ENCODE assay signal across 8 cellular contexts in genomic region chr2:55233658-55233940, GRCh38. TPM values are rescaled to one million over a fixed set of nuclear protein-coding genes. Genes with fewer than 3 reads are reported as not detected.
DNase-seq lines count a peak whose midpoint lies in the region; ATAC-seq and FAIRE-seq lines count a peak whose summit lies in the region.
"Had no signal": no experiment of that assay in that cellular context is flagged by ENCODE, and none has a peak within 500 bp of the region (broad histone marks: within the 10 kb centered on the region; RNA-seq: fewer than 3 reads in every experiment).

No MANE protein-coding gene starts in this region.

- H3K27ac ChIP-seq in HUES48 (ENCODE audit: low read depth, low read length), result peak overlapping the region; percentile 100

- H3K4me1 Mint-ChIP-seq in activated T-helper 2 cell treated with anti-CD3 and anti-CD28 coated beads, Interferon-gamma antibody, Interleukin-2, Interleukin-4, amounts not matched to agents 10 μg/mL and 5 μg/mL and 100 μg/mL, durations not matched to agents 14 hours and 24 hours and 36 hours (ENCODE audit: low read depth), result peaks cover 33% of the 10 kb centered on the region
- H3K4me1 Mint-ChIP-seq in stimulated activated naive B cell treated with anti-CD40 and anti-IgM and Interleukin-4, amounts not matched to agents 10 μg/mL and 1 μg/mL and 100 μg/mL, for 72 hours, result peaks cover 30 to 56% of the 10 kb centered on the region in 2 donors

- H3K27ac Mint-ChIP-seq in activated T-helper 2 cell treated with anti-CD3 and anti-CD28 coated beads, Interferon-gamma antibody, Interleukin-2, Interleukin-4, amounts not matched to agents 10 μg/mL and 5 μg/mL and 100 μg/mL, durations not matched to agents 14 hours and 24 hours and 36 hours, result peak overlapping the region; percentile 95
- peak overlapping the region; percentile 100 for H3K27ac Mint-ChIP-seq in stimulated activated naive B cell treated with anti-CD40 and anti-IgM and Interleukin-4, amounts not matched to agents 10 μg/mL and 1 μg/mL and 100 μg/mL, for 72 hours

- FAIRE-seq in HTR-8/SVneo (lab: Jason Lieb, UNC), result no peak
- FAIRE-seq: TTC549 had no signal

- peaks cover 71% of the 10 kb centered on the region for H3K36me3 Mint-ChIP-seq in activated T-helper 2 cell treated with anti-CD3 and anti-CD28 coated beads, Interferon-gamma antibody, Interleukin-2, Interleukin-4, amounts not matched to agents 10 μg/mL and 5 μg/mL and 100 μg/mL, durations not matched to agents 14 hours and 24 hours and 36 hours (ENCODE audit: low read depth)
- peaks cover 26 to 49% of the 10 kb centered on the region in 2 donors for H3K36me3 Mint-ChIP-seq in stimulated activated naive B cell treated with anti-CD40 and anti-IgM and Interleukin-4, amounts not matched to agents 10 μg/mL and 1 μg/mL and 100 μg/mL, for 72 hours

- H3K27me3 ChIP-seq in HUES48 (ENCODE audit: control insufficient read depth, insufficient read depth, low read length), result no peaks in the 10 kb centered on the region

- H3K9me3 ChIP-seq in HUES48 (ENCODE audit: control insufficient read depth, insufficient read depth, low read length) (no peaks in the 10 kb centered on the region), iPS-18c (ENCODE audit: control insufficient read depth, insufficient read depth, low read length) (no peaks in the 10 kb centered on the region)

- peak overlapping the region; percentile 98 for H3K9ac ChIP-seq in HUES48 (ENCODE audit: low read depth, low read length)

- H3K4me3 ChIP-seq in HUES48 (ENCODE audit: low read depth, low read length), result peak overlapping the region; percentile 87
- H3K4me3 ChIP-seq in iPS-18c (ENCODE audit: insufficient read depth, low read depth, low read length), result peak overlapping the region; percentile 87

- H3K9me3 Mint-ChIP-seq in activated T-helper 2 cell treated with anti-CD3 and anti-CD28 coated beads, Interferon-gamma antibody, Interleukin-2, Interleukin-4, amounts not matched to agents 10 μg/mL and 5 μg/mL and 100 μg/mL, durations not matched to agents 14 hours and 24 hours and 36 hours, result no peaks in the 10 kb centered on the region
- no peaks in the 10 kb centered on the region for H3K9me3 Mint-ChIP-seq in stimulated activated naive B cell treated with anti-CD40 and anti-IgM and Interleukin-4, amounts not matched to agents 10 μg/mL and 1 μg/mL and 100 μg/mL, for 72 hours

- H3K36me3 ChIP-seq in HUES48 (ENCODE audit: control insufficient read depth, insufficient read depth, low read length), result peaks cover 45% of the 10 kb centered on the region

- H3K27me3 Mint-ChIP-seq in activated T-helper 2 cell treated with anti-CD3 and anti-CD28 coated beads, Interferon-gamma antibody, Interleukin-2, Interleukin-4, amounts not matched to agents 10 μg/mL and 5 μg/mL and 100 μg/mL, durations not matched to agents 14 hours and 24 hours and 36 hours (ENCODE audit: low read depth), result no peaks in the 10 kb centered on the region
- H3K27me3 Mint-ChIP-seq in stimulated activated naive B cell treated with anti-CD40 and anti-IgM and Interleukin-4, amounts not matched to agents 10 μg/mL and 1 μg/mL and 100 μg/mL, for 72 hours, result no peaks in the 10 kb centered on the region

- no peak for DNase-seq in activated T-helper 2 cell treated with anti-CD3 and anti-CD28 coated beads, Interferon-gamma antibody, Interleukin-2, Interleukin-4, amounts not matched to agents 10 μg/mL and 5 μg/mL and 100 μg/mL, durations not matched to agents 14 hours and 24 hours and 36 hours (ENCODE audit: low spot score)
- no peak for DNase-seq in stimulated activated naive B cell treated with anti-CD40 and anti-IgM and Interleukin-4, amounts not matched to agents 10 μg/mL and 1 μg/mL and 100 μg/mL, for 72 hours
- DNase-seq in HTR-8/SVneo (ENCODE audit: insufficient read length, low spot score) (no peak), superior temporal gyrus (ENCODE audit: extremely low spot score) (no peak), NCI-H2081 (lab: John Stamatoyannopoulos, UW) (no peak)

- peaks cover 15% of the 10 kb centered on the region for H3K4me1 ChIP-seq in HUES48 (ENCODE audit: control insufficient read depth, insufficient read depth, low read length)

- no peak for ATAC-seq in stimulated activated naive B cell treated with anti-CD40 and anti-IgM and Interleukin-4, amounts not matched to agents 10 μg/mL and 1 μg/mL and 100 μg/mL, for 72 hours (replicated peaks)

- H3K4me3 Mint-ChIP-seq in activated T-helper 2 cell treated with anti-CD3 and anti-CD28 coated beads, Interferon-gamma antibody, Interleukin-2, Interleukin-4, amounts not matched to agents 10 μg/mL and 5 μg/mL and 100 μg/mL, durations not matched to agents 14 hours and 24 hours and 36 hours (ENCODE audit: low read depth), result peak overlapping the region; percentile 99
- peak overlapping the region; percentile 97 to 100 for H3K4me3 Mint-ChIP-seq in stimulated activated naive B cell treated with anti-CD40 and anti-IgM and Interleukin-4, amounts not matched to agents 10 μg/mL and 1 μg/mL and 100 μg/mL, for 72 hours

- intact Hi-C loops in activated T-helper 2 cell treated with anti-CD3 and anti-CD28 coated beads, Interferon-gamma antibody, Interleukin-2, Interleukin-4, amounts not matched to agents 10 μg/mL and 5 μg/mL and 100 μg/mL, durations not matched to agents 14 hours and 24 hours and 36 hours (cut with micrococcal nuclease), result loop anchor here (2.0 to 10.0 kb wide), 3 partner anchors 49 to 1469 kb away; partner anchors contain the start of gene CHAC2

RNA-seq across cellular contexts. Expression of gene RPS27A, which starts 1.1 kb away (rescaled TPM):
- 1,030 and 1,063 TPM in 2 replicates for total RNA-seq in activated T-helper 2 cell treated with anti-CD3 and anti-CD28 coated beads, Interferon-gamma antibody, Interleukin-2, Interleukin-4, amounts not matched to agents 10 μg/mL and 5 μg/mL and 100 μg/mL, durations not matched to agents 14 hours and 24 hours and 36 hours

RNA-seq across cellular contexts. Expression of gene CLHC1, which starts 1.5 kb away (rescaled TPM):
- 12.0 and 12.3 TPM in 2 replicates for total RNA-seq in activated T-helper 2 cell treated with anti-CD3 and anti-CD28 coated beads, Interferon-gamma antibody, Interleukin-2, Interleukin-4, amounts not matched to agents 10 μg/mL and 5 μg/mL and 100 μg/mL, durations not matched to agents 14 hours and 24 hours and 36 hours

RNA-seq across cellular contexts. Expression of gene MTIF2, which starts 35.4 kb away (rescaled TPM):
- total RNA-seq in activated T-helper 2 cell treated with anti-CD3 and anti-CD28 coated beads, Interferon-gamma antibody, Interleukin-2, Interleukin-4, amounts not matched to agents 10 μg/mL and 5 μg/mL and 100 μg/mL, durations not matched to agents 14 hours and 24 hours and 36 hours, result 40.2 and 42.7 TPM in 2 replicates
